ENCODE assay signal across 8 cellular contexts in genomic region chr16:29925805-29926674, GRCh38. TPM values are rescaled to one million over a fixed set of nuclear protein-coding genes. Genes with fewer than 3 reads are reported as not detected.
A peak's percentile ranks its signal among the peaks of the same experiment; 100 is the strongest.
DNase-seq lines count a peak whose midpoint lies in the region; ATAC-seq and TF ChIP-seq lines count a peak whose summit lies in the region.

KCTD13 (minus strand) TSS chr16:29926226; CDS start chr16:29926033, 193 bp downstream.

- DNase-seq in GM10248 (ENCODE audit: extremely low spot score) (peak; percentile 100), NCI-H1092 treated with DMSO at 0.1 percent for 48 hours (lab: John Stamatoyannopoulos, UW) (peak; percentile 83), Right ventricle myocardium superior (peak; percentile 91), tibial nerve (ENCODE audit: low spot score in 2 of 2) (peak; percentile 73 to 80)
- peak; percentile 99 for DNase-seq in activated naive CD8-positive, alpha-beta T cell treated with anti-CD3 and anti-CD28 coated beads, Interleukin-2, amount 10 ng/mL, durations not matched to agents 7 days and 5 days

- POLR2A ChIA-PET in GM10248 (lab: Yijun Ruan, JAX) = interaction anchor here (0.6 kb wide), 1 partner anchor 61 kb away, joined by 7 read pairs; no protein-coding TSS in a partner anchor
- POLR2A ChIA-PET in activated naive CD8-positive, alpha-beta T cell treated with anti-CD3 and anti-CD28 coated beads, Interleukin-2, amount 10 ng/mL, durations not matched to agents 7 days and 5 days (lab: Charles Lee) = interaction anchor here (0.5 to 3.1 kb wide), 22 partner anchors 9 to 234 kb away, joined by 3 to 29 read pairs (median 5); partner anchors contain the start of genes ASPHD1, CDIPT, DOC2A and HIRIP3

- H3K9ac ChIP-seq in SU-DHL-6 (ENCODE audit: low read length) (peak within 1 kb of the TSS; percentile 80), parathyroid adenoma (peak within 1 kb of the TSS; percentile 24)

- H3K79me2 ChIP-seq in SU-DHL-6 (ENCODE audit: insufficient read depth, low read length) (peaks cover 14% of the 10 kb centered on the region), parathyroid adenoma (peaks cover 14% of the 10 kb centered on the region)

- peaks cover 9% of the 10 kb centered on the region for H3K4me1 ChIP-seq in parathyroid adenoma
- peaks cover 0 to 39% (median 19%) of the 10 kb centered on the region in 4 donors for H3K4me1 ChIP-seq in tibial nerve

- peaks cover 8% of the 10 kb centered on the region for H3K36me3 Mint-ChIP-seq in activated naive CD8-positive, alpha-beta T cell treated with anti-CD3 and anti-CD28 coated beads, Interleukin-2, amount 10 ng/mL, durations not matched to agents 7 days and 5 days

- H3K9me3 ChIP-seq in SU-DHL-6 (ENCODE audit: insufficient read depth, low read length) = no peaks in the 10 kb centered on the region
- H3K9me3 ChIP-seq in parathyroid adenoma (ENCODE audit: control insufficient read depth, low read length) = no peaks in the 10 kb centered on the region
- H3K9me3 ChIP-seq in tibial nerve = no peaks in the 10 kb centered on the region

- CTCF ChIA-PET in GM10248 (lab: Yijun Ruan, JAX) = interaction anchor here (0.8 to 1.9 kb wide), 7 partner anchors 9 to 80 kb away, joined by 3 to 6 read pairs (median 3); partner anchors contain the start of gene INO80E

- TF ChIP-seq CTCF in GM10248 (IDR thresholded peaks at IDR 0.05; ENCODE audit: control extremely low read depth, extremely low read depth, low read depth, missing control alignments) = no peak
- no peak for TF ChIP-seq CTCF in SU-DHL-6 (IDR thresholded peaks at IDR 0.05; ENCODE audit: insufficient read depth, low read length, poor library complexity, severe bottlenecking)
- no peak for TF ChIP-seq CTCF in parathyroid adenoma (IDR thresholded peaks at IDR 0.05)
- TF ChIP-seq CTCF in tibial nerve (IDR thresholded peaks at IDR 0.05) = peak in 1 of 5 experiments; percentile 33

- H3F3A ChIP-seq in SU-DHL-6 (ENCODE audit: insufficient read depth) = no peaks in the 10 kb centered on the region

- H3K36me3 ChIP-seq in SU-DHL-6 (ENCODE audit: low read length) (no peaks in the 10 kb centered on the region), parathyroid adenoma (ENCODE audit: control insufficient read depth, insufficient read depth, low read length) (no peaks in the 10 kb centered on the region), tibial nerve (peaks cover 0 to 26% (median 13%) of the 10 kb centered on the region in 3 donors)

- H4K20me1 ChIP-seq in SU-DHL-6 (ENCODE audit: low read depth, low read length) = no peaks in the 10 kb centered on the region

- peaks cover 22% of the 10 kb centered on the region for H3K4me1 Mint-ChIP-seq in activated naive CD8-positive, alpha-beta T cell treated with anti-CD3 and anti-CD28 coated beads, Interleukin-2, amount 10 ng/mL, durations not matched to agents 7 days and 5 days

- H3K4me2 ChIP-seq in SU-DHL-6 (ENCODE audit: low read depth, low read length, poor library complexity, severe bottlenecking) = peak within 1 kb of the TSS; percentile 78
- H3K4me2 ChIP-seq in parathyroid adenoma (ENCODE audit: low read length) = peak within 1 kb of the TSS; percentile 99

- H3K27ac ChIP-seq in SU-DHL-6 (ENCODE audit: low read depth, low read length) (peak within 1 kb of the TSS; percentile 46), parathyroid adenoma (peak within 1 kb of the TSS; percentile 69), tibial nerve (peak within 1 kb of the TSS; percentile 78 to 93 (median 85))

- H3K27me3 Mint-ChIP-seq in activated naive CD8-positive, alpha-beta T cell treated with anti-CD3 and anti-CD28 coated beads, Interleukin-2, amount 10 ng/mL, durations not matched to agents 7 days and 5 days = peaks cover 3% of the 10 kb centered on the region

- H3K4me3 Mint-ChIP-seq in activated naive CD8-positive, alpha-beta T cell treated with anti-CD3 and anti-CD28 coated beads, Interleukin-2, amount 10 ng/mL, durations not matched to agents 7 days and 5 days = peak within 1 kb of the TSS; percentile 94

- no peaks in the 10 kb centered on the region for H3K9me2 ChIP-seq in SU-DHL-6 (replicated peaks; ENCODE audit: insufficient read depth, low read length)

- intact Hi-C loops in Right ventricle myocardium superior (cut with DNase I) = loop anchor here (2.0 to 5.0 kb wide), 2 partner anchors 35 to 81 kb away; no protein-coding TSS in a partner anchor

- H3K4me3 ChIP-seq in SU-DHL-6 (ENCODE audit: insufficient read depth, low read length, poor library complexity, severe bottlenecking) = peak within 1 kb of the TSS; percentile 59
- peak within 1 kb of the TSS; percentile 91 for H3K4me3 ChIP-seq in parathyroid adenoma (ENCODE audit: low read depth, low read length)
- peak within 1 kb of the TSS; percentile 78 to 84 (median 80) for H3K4me3 ChIP-seq in tibial nerve

- H2AFZ ChIP-seq in SU-DHL-6 (ENCODE audit: low read depth, low read length, severe bottlenecking) = peak within 1 kb of the TSS; percentile 83
- peak within 1 kb of the TSS; percentile 82 for H2AFZ ChIP-seq in parathyroid adenoma

- peak; percentile 85 for ATAC-seq in HG02588 (IDR thresholded peaks at IDR 0.05; ENCODE audit: unreplicated experiment)
- ATAC-seq in activated naive CD8-positive, alpha-beta T cell treated with anti-CD3 and anti-CD28 coated beads, Interleukin-2, amount 10 ng/mL, durations not matched to agents 7 days and 5 days (ENCODE audit: low read depth) = peak; percentile 92
- peak; percentile 99 for ATAC-seq in Right ventricle myocardium superior (ENCODE audit: poor library complexity)

- 0 to 1% methylated on average over 40 to 42 of the region's 84 CpGs for WGBS in tibial nerve, 2 donors

- H3K9me3 Mint-ChIP-seq in activated naive CD8-positive, alpha-beta T cell treated with anti-CD3 and anti-CD28 coated beads, Interleukin-2, amount 10 ng/mL, durations not matched to agents 7 days and 5 days = no peaks in the 10 kb centered on the region

- peak within 1 kb of the TSS; percentile 93 for H3K27ac Mint-ChIP-seq in activated naive CD8-positive, alpha-beta T cell treated with anti-CD3 and anti-CD28 coated beads, Interleukin-2, amount 10 ng/mL, durations not matched to agents 7 days and 5 days

- peak; percentile 72 to 96 for TF ChIP-seq EP300 in tibial nerve (IDR thresholded peaks at IDR 0.05)

- H3K27me3 ChIP-seq in SU-DHL-6 (ENCODE audit: low read length) = no peaks in the 10 kb centered on the region
- H3K27me3 ChIP-seq in parathyroid adenoma (ENCODE audit: control insufficient read depth, insufficient read depth, low read length) = no peaks in the 10 kb centered on the region
- H3K27me3 ChIP-seq in tibial nerve = no peaks in the 10 kb centered on the region

- TF ChIP-seq POLR2A in tibial nerve (IDR thresholded peaks at IDR 0.05) = peak; percentile 76 to 91

RNA-seq across cellular contexts. Expression of gene KCTD13, which starts in this region (rescaled TPM):
- total RNA-seq in activated naive CD8-positive, alpha-beta T cell treated with anti-CD3 and anti-CD28 coated beads, Interleukin-2, amount 10 ng/mL, durations not matched to agents 7 days and 5 days = 10 to 100 TPM; 49.7 to 50.0 TPM
- 6.6 TPM for total RNA-seq in Right ventricle myocardium superior
- 10 to 100 TPM; 31.0 to 81.0 (median 38.7) TPM for total RNA-seq in tibial nerve

Comparison
In these comparisons a context has a peak if more than half of its experiments do, and no peak if none do; other contexts are left out.
1. Peak in every context shown above with its lines: DNase-seq, ATAC-seq, H3K4me3 ChIP-seq and H3K27ac ChIP-seq.